ENCODE assay signal across 8 cellular contexts in genomic region chrX:131792356-131792749, GRCh38.
DNase-seq lines count a peak whose midpoint lies in the region; ATAC-seq and TF ChIP-seq lines count a peak whose summit lies in the region.

No MANE protein-coding gene starts in this region.

- H3K9me3 ChIP-seq in colonic mucosa (no peaks in the 10 kb centered on the region), gastrocnemius medialis (no peaks in the 10 kb centered on the region)

- CTCF ChIA-PET in activated CD4-positive, alpha-beta memory T cell treated with anti-CD3 and anti-CD28 coated beads for 36 hours (lab: Charles Lee) = no interaction called here

- no peaks in the 10 kb centered on the region for H3K27me3 Mint-ChIP-seq in activated CD4-positive, alpha-beta memory T cell treated with anti-CD3 and anti-CD28 coated beads for 36 hours

- no peaks in the 10 kb centered on the region for H3K4me1 Mint-ChIP-seq in activated CD4-positive, alpha-beta memory T cell treated with anti-CD3 and anti-CD28 coated beads for 36 hours (ENCODE audit: low read depth)

- H3K27ac ChIP-seq in colonic mucosa (peak overlapping the region; percentile 30), gastrocnemius medialis (peak overlapping the region in 2 of 4 donors; percentile 78 to 81)

- intact Hi-C loops in colonic mucosa (cut with DNase I) (no loop called here), gastrocnemius medialis (cut with DNase I; ENCODE audit: low total_unique reads) (loop anchor here (1.0 to 2.0 kb wide), 4 partner anchors 24 to 88 kb away; no protein-coding TSS in a partner anchor)
- intact Hi-C loops in activated CD4-positive, alpha-beta memory T cell treated with anti-CD3 and anti-CD28 coated beads for 36 hours (cut with micrococcal nuclease) = no loop called here

- DNase-seq in AG09309 (ENCODE audit: low read depth) (peak; percentile 88), NCI-H2227 (lab: John Stamatoyannopoulos, UW; ENCODE audit: unreplicated experiment) (peak; percentile 86), colonic mucosa (peak; percentile 94), gastrocnemius medialis (no peak)
- no peak for DNase-seq in activated CD4-positive, alpha-beta T cell treated with anti-CD3 and anti-CD28 coated beads, Interleukin-2, amount 50 U/mL, for 4 hours
- DNase-seq in activated CD4-positive, alpha-beta memory T cell treated with anti-CD3 and anti-CD28 coated beads for 36 hours = no peak

- POLR2A ChIA-PET in activated CD4-positive, alpha-beta memory T cell treated with anti-CD3 and anti-CD28 coated beads for 36 hours (lab: Charles Lee) = no interaction called here

- peaks cover 20% of the 10 kb centered on the region for H3K36me3 Mint-ChIP-seq in activated CD4-positive, alpha-beta memory T cell treated with anti-CD3 and anti-CD28 coated beads for 36 hours

- H3K4me3 ChIP-seq in AG09309 (ENCODE audit: control insufficient read depth, low read depth, low read length) (peak overlapping the region; percentile 53), colonic mucosa (peak overlapping the region; percentile 35), gastrocnemius medialis (peak overlapping the region in 2 of 4 donors; percentile 55 to 61)

- no peaks in the 10 kb centered on the region for H3K9me3 Mint-ChIP-seq in activated CD4-positive, alpha-beta memory T cell treated with anti-CD3 and anti-CD28 coated beads for 36 hours

- H3K4me3 Mint-ChIP-seq in activated CD4-positive, alpha-beta memory T cell treated with anti-CD3 and anti-CD28 coated beads for 36 hours = no peak overlapping the region

- ATAC-seq in GM19351 (IDR thresholded peaks at IDR 0.05; ENCODE audit: unreplicated experiment) (peak; percentile 65), gastrocnemius medialis (no peak), GM21390 (IDR thresholded peaks at IDR 0.05; ENCODE audit: unreplicated experiment) (no peak)

- no peaks in the 10 kb centered on the region for H3K36me3 ChIP-seq in colonic mucosa
- H3K36me3 ChIP-seq in gastrocnemius medialis = no peaks in the 10 kb centered on the region

- no peak for TF ChIP-seq POLR2A in gastrocnemius medialis (IDR thresholded peaks at IDR 0.05)

- H3K27me3 ChIP-seq in colonic mucosa = peaks cover 6% of the 10 kb centered on the region
- H3K27me3 ChIP-seq in gastrocnemius medialis = no peaks in the 10 kb centered on the region

- H3K9ac ChIP-seq in colonic mucosa (ENCODE audit: low read depth in 2 of 2, low read length in 2 of 2) = peak overlapping the region in 1 of 2 donors; percentile 42

- TF ChIP-seq CTCF in AG09309 (IDR thresholded peaks at IDR 0.05; ENCODE audit: control insufficient read depth, insufficient read depth, low read depth, low read length, missing control alignments) (peak; percentile 60), colonic mucosa (IDR thresholded peaks at IDR 0.05) (no peak), gastrocnemius medialis (IDR thresholded peaks at IDR 0.05 in 4 of 5, conservative IDR thresholded peaks at IDR 0.05 in 1 of 5) (peak in 3 of 5 experiments; percentile 48 to 75 (median 69))

- no peak overlapping the region for H3K27ac Mint-ChIP-seq in activated CD4-positive, alpha-beta memory T cell treated with anti-CD3 and anti-CD28 coated beads for 36 hours

- in situ Hi-C loops in gastrocnemius medialis (cut with MboI; ENCODE audit: low sequenced_read_pairs in 4 of 4) = no loop called here

- H3K4me1 ChIP-seq in colonic mucosa = no peaks in the 10 kb centered on the region
- H3K4me1 ChIP-seq in gastrocnemius medialis = no peaks in the 10 kb centered on the region

Comparison
In these comparisons a context has a peak if more than half of its experiments do, and no peak if none do; other contexts are left out.
1. DNase-seq: peak in AG09309 (single experiment), NCI-H2227 (single experiment) and colonic mucosa (single experiment); none in gastrocnemius medialis (0 of 2), activated CD4-positive, alpha-beta T cell treated with anti-CD3 and anti-CD28 coated beads, Interleukin-2, amount 50 U/mL, for 4 hours (0 of 2) and activated CD4-positive, alpha-beta memory T cell treated with anti-CD3 and anti-CD28 coated beads for 36 hours (single experiment).